10 cellular contexts compared by ENCODE assay signal in the genomic region with DNA sequence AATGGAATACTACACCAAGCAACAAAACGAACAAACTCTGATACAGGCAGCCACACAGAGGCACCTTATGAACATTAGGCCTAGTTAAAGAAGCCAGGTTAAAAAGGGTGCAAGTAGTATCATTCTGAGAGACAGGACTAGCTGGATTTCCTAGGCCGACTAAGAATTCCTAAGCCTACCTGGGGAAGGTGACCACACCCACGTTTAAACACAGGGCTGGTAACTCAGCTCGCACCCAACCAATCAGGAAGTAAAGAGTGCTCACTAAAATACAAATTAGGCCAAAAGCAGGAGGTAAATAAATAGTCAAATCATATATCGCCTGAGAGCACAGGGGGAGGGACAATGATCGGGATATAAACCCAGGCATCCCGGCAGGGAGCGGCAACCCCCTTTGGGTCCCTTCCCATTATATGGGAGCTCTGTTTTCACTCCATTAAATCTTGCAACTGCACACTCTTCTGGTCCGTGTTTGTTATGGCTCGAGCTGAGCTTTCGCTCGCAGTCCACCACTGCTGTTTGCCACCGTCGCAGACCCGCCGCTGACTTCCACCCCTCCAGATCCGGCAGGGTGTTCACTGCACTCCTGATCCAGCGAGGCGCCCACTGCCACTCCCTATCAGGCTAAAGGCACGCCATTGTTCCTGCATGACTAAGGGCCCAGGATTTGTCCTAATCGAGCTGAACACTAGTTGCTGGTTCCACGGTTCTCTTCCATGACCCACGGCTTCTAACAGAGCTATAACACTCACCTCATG. TPM values are rescaled to one million over a fixed set of nuclear protein-coding genes. Genes with fewer than 3 reads are reported as not detected.
A peak's percentile ranks its signal among the peaks of the same experiment; 100 is the strongest.
DNase-seq lines count a peak whose midpoint lies in the region; ATAC-seq and TF ChIP-seq lines count a peak whose summit lies in the region.
"Not testable (repeated sequence)": the region's sequence is repeated elsewhere in the genome, so short reads cannot be mapped to it uniquely, and the experiment has no call there.
"Had no signal": no experiment of that assay in that cellular context is flagged by ENCODE, and none has a peak within 500 bp of the region (broad histone marks: within the 10 kb centered on the region; RNA-seq: fewer than 3 reads in every experiment).

No MANE protein-coding gene starts in this region.

- TF ChIP-seq CTCF in 22Rv1 (IDR thresholded peaks at IDR 0.05); colonic mucosa (IDR thresholded peaks at IDR 0.05); esophagus muscularis mucosa (IDR thresholded peaks at IDR 0.05); mucosa of descending colon (IDR thresholded peaks at IDR 0.05): not testable (repeated sequence)

- H4K8ac ChIP-seq in neuronal stem cell (ENCODE audit: low read depth, low read length): peak overlapping the region; percentile 57

- H2AFZ ChIP-seq in neuronal stem cell (ENCODE audit: low read length): not testable (repeated sequence)

- not testable (repeated sequence) for H3K36me3 ChIP-seq in colonic mucosa; esophagus muscularis mucosa; mucosa of descending colon (ENCODE audit: low read depth); neuronal stem cell (replicated peaks in 1 of 2; ENCODE audit: control insufficient read depth in 2 of 2, insufficient read depth in 2 of 2, low read length in 2 of 2)

- ATAC-seq in mucosa of descending colon: peak; percentile 71

- TF ChIP-seq POLR2A in esophagus muscularis mucosa (IDR thresholded peaks at IDR 0.05; ENCODE audit: low read depth): not testable (repeated sequence)

- H3K4me3 ChIP-seq in colonic mucosa; esophagus muscularis mucosa; mucosa of descending colon; neuronal stem cell (ENCODE audit: low read length in 2 of 2): not testable (repeated sequence)

- H3K18ac ChIP-seq in neuronal stem cell (ENCODE audit: low read length): not testable (repeated sequence)

- not testable (repeated sequence) for H3K79me1 ChIP-seq in neuronal stem cell (ENCODE audit: low read depth, low read length)

- H4K91ac ChIP-seq in neuronal stem cell (ENCODE audit: low read depth, low read length, poor library complexity): not testable (repeated sequence)

- intact Hi-C loops in colonic mucosa (cut with DNase I); esophagus muscularis mucosa (cut with DNase I); mucosa of descending colon (cut with DNase I, micrococcal nuclease): not testable (repeated sequence)

- peak overlapping the region; percentile 54 for H3K27ac ChIP-seq in 22Rv1
- not testable (repeated sequence) for H3K27ac ChIP-seq in colonic mucosa; esophagus muscularis mucosa (replicated peaks in 1 of 4); neuronal stem cell (replicated peaks; ENCODE audit: low read length)

- not testable (repeated sequence) for H3K23ac ChIP-seq in neuronal stem cell (ENCODE audit: low read depth, low read length, poor library complexity)

- not testable (repeated sequence) for H2AK5ac ChIP-seq in neuronal stem cell (ENCODE audit: low read depth, low read length)

- not testable (repeated sequence) for H3K4me2 ChIP-seq in neuronal stem cell (ENCODE audit: insufficient read depth, low read length, poor library complexity, severe bottlenecking)

- not testable (repeated sequence) for H2BK12ac ChIP-seq in neuronal stem cell (ENCODE audit: low read length)

- not testable (repeated sequence) for H2BK15ac ChIP-seq in neuronal stem cell (ENCODE audit: low read length)

- H2BK5ac ChIP-seq in neuronal stem cell (ENCODE audit: low read length): not testable (repeated sequence)

- H3K9ac ChIP-seq in colonic mucosa (ENCODE audit: low read depth in 2 of 2, low read length in 2 of 2); neuronal stem cell (ENCODE audit: low read depth, low read length, poor library complexity): not testable (repeated sequence)

- not testable (repeated sequence) for H3K4me1 ChIP-seq in colonic mucosa; esophagus muscularis mucosa; mucosa of descending colon (ENCODE audit: low read depth); neuronal stem cell (ENCODE audit: control insufficient read depth in 2 of 2, insufficient read depth in 1 of 2, low read depth in 1 of 2, low read length in 2 of 2)

- not testable (repeated sequence) for TF ChIP-seq EP300 in esophagus muscularis mucosa (IDR thresholded peaks at IDR 0.05)

- H2BK120ac ChIP-seq in neuronal stem cell (ENCODE audit: low read depth, low read length): not testable (repeated sequence)

- H3K14ac ChIP-seq in neuronal stem cell (ENCODE audit: low read length): not testable (repeated sequence)

- DNase-seq in NCI-H69 (lab: John Stamatoyannopoulos, UW) (peak; percentile 14), colonic mucosa (peak; percentile 42), esophagus muscularis mucosa (ENCODE audit: extremely low spot score) (peak; percentile 37), mucosa of descending colon (peak in 1 of 3 donors; percentile 35)
- not testable (repeated sequence) for DNase-seq in neuronal stem cell (ENCODE audit: low spot score)

- H3K9me3 ChIP-seq in colonic mucosa; esophagus muscularis mucosa; mucosa of descending colon; neuronal stem cell (replicated peaks in 1 of 2; ENCODE audit: control insufficient read depth in 2 of 2, insufficient read depth in 1 of 2, low read depth in 1 of 2, low read length in 2 of 2): not testable (repeated sequence)

- not testable (repeated sequence) for H3K27me3 ChIP-seq in colonic mucosa; esophagus muscularis mucosa; neuronal stem cell (ENCODE audit: control insufficient read depth in 3 of 3, insufficient read depth in 3 of 3, low read depth in 1 of 3, low read length in 3 of 3)

- WGBS in esophagus muscularis mucosa: 94% methylated on average over 23 of the region's 23 CpGs
- WGBS in neuronal stem cell (ENCODE audit: extremely low coverage in 2 of 2, insufficient read length in 2 of 2, insufficient replicate concordance in 1 of 2), 2 donors: no CpG with 5 or more reads among the region's 23 CpGs

- not testable (repeated sequence) for H3K4ac ChIP-seq in neuronal stem cell (ENCODE audit: low read length)

RNA-seq across cellular contexts. Expression of a gene that starts 6.0 kb away (rescaled TPM):
- total RNA-seq in colonic mucosa (1 to 10 TPM; 2.5 to 7.5 TPM), esophagus muscularis mucosa (10 to 100 TPM in 1 of 4 donors, 1 to 10 TPM in 3; 1.7 to 11.5 (median 8.2) TPM), mucosa of descending colon (10 to 100 TPM in 2 of 3 donors, 1 to 10 TPM in 1; 8.7 to 18.7 (median 15.9) TPM)
- polyA plus RNA-seq in neuronal stem cell (2013, experiment 1 of 2): 5.7 TPM
- 6.0 TPM for polyA plus RNA-seq in neuronal stem cell (2013, experiment 2 of 2)
- total RNA-seq: CD4-positive, CD25-positive, alpha-beta regulatory T cell; G401 had no signal
- polyA plus RNA-seq: CD4-positive, alpha-beta memory T cell; CD4-positive, CD25-positive, alpha-beta regulatory T cell; CD8-positive, alpha-beta memory T cell had no signal
